32 cellular contexts compared by ENCODE assay signal in the genomic region with DNA sequence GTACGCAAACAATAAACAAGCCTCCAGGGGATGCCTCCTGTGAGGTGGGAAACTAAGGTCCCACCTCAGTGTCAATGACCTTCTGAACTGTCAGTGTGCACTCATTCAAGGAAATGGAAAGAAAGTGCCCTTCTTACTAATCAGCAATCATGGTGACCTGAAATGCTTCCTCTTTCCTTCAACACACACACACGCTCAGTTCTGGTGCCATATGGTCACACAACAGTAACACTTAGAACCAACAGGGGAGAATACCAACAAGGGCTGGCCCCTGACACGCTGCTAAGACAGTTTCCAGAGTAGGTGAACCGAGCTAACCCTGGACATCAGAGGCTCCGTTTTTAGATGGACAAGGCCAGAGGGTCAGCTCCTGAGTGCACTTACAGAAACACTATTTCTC. TPM values are rescaled to one million over a fixed set of nuclear protein-coding genes. Genes with fewer than 3 reads are reported as not detected.
"Had no signal": no experiment of that assay in that cellular context is flagged by ENCODE, and none has a peak within 500 bp of the region (broad histone marks: within the 10 kb centered on the region; RNA-seq: fewer than 3 reads in every experiment).

No MANE protein-coding gene starts in this region.

- ATAC-seq: activated naive CD8-positive, alpha-beta T cell treated with anti-CD3 and anti-CD28 coated beads, Interleukin-2, amount 50 U/mL, for 24 hours; gastrocnemius medialis; left cardiac atrium; right lobe of liver; stimulated activated naive CD8-positive, alpha-beta T cell treated with anti-CD3 and anti-CD28 coated beads, Interleukin-15, amount 100 ng/mL, for 72 hours; WTC11 had no signal

- H3K27ac ChIP-seq: coronary artery, gastrocnemius medialis, hepatocyte, right lobe of liver, skin epidermis, tibial artery had no signal

- H3K9me3 ChIP-seq: gastrocnemius medialis, right lobe of liver, tibial artery had no signal

- H3K4me1 ChIP-seq: right lobe of liver had no signal

- DNase-seq: activated CD4-positive, alpha-beta memory T cell treated with anti-CD3 and anti-CD28 coated beads, Interleukin-2, amount 10 ng/mL, durations not matched to agents 7 days and 5 days; activated CD4-positive, alpha-beta T cell treated with anti-CD3 and anti-CD28 coated beads for 1 hour; activated CD4-positive, alpha-beta T cell treated with anti-CD3 and anti-CD28 coated beads, Interleukin-2, amount 10 ng/mL, durations not matched to agents 7 days and 5 days; activated CD8-positive, alpha-beta memory T cell treated with anti-CD3 and anti-CD28 coated beads, Interleukin-2, amount 50 U/mL, for 48 hours; activated gamma-delta T cell; activated naive CD8-positive, alpha-beta T cell treated with anti-CD3 and anti-CD28 coated beads, Interleukin-2, amount 50 U/mL, for 24 hours; activated T-cell treated with anti-CD3 and anti-CD28 coated beads, Interleukin-2, amount 50 U/mL, for 24 hours; amygdala; cerebellar nuclear complex; dorsolateral prefrontal cortex; effector memory CD4-positive, alpha-beta T cell; gastrocnemius medialis; glutamatergic neuron; left cardiac atrium; mammary epithelial cell; posterior cingulate gyrus; right lobe of liver; stimulated activated CD4-positive, alpha-beta T cell treated with anti-CD3 and anti-CD28 coated beads, Interleukin-12 subunit alpha, Interleukin-12 subunit beta, amount 100 ng/mL, for 4 hours; stimulated activated CD4-positive, alpha-beta T cell treated with anti-CD3 and anti-CD28 coated beads, Interleukin-4, amount 100 ng/mL, for 1 hour; stimulated activated naive CD8-positive, alpha-beta T cell treated with anti-CD3 and anti-CD28 coated beads, Interleukin-15, amount 100 ng/mL, for 72 hours; tibial artery had no signal

- H3K27me3 ChIP-seq: dorsolateral prefrontal cortex, gastrocnemius medialis, hepatocyte, right lobe of liver, tibial artery had no signal

- H3K4me3 ChIP-seq: coronary artery, dorsolateral prefrontal cortex, gastrocnemius medialis, hepatocyte, right lobe of liver, skin epidermis, tibial artery had no signal

RNA-seq across cellular contexts. Expression of a gene that starts 42.1 kb away (rescaled TPM):
- total RNA-seq: activated CD4-positive, alpha-beta memory T cell treated with anti-CD3 and anti-CD28 coated beads, Interleukin-2, amount 10 ng/mL, durations not matched to agents 7 days and 5 days; activated CD4-positive, alpha-beta T cell treated with anti-CD3 and anti-CD28 coated beads, Interleukin-2, amount 10 ng/mL, durations not matched to agents 7 days and 5 days; epithelial cell of proximal tubule; gastrocnemius medialis; hepatocyte; left cardiac atrium; liver; mucosa of gallbladder; osteoblast; right lobe of liver; T-helper 1 cell treated with Interleukin-12 subunit alpha and Interleukin-12 subunit beta and Interleukin-4 antibody, amounts not matched to agents 30 ng/mL and 1 ng/mL, for 36 hours; urinary bladder had no signal
- polyA plus RNA-seq: keratinocyte, mammary epithelial cell, urinary bladder had no signal
